Comparison of ENCODE assay signal across 1 cellular context in genomic region chr11:69157156-69157821, GRCh38.
TF ChIP-seq lines count a peak whose summit lies in the region.

No MANE protein-coding gene starts in this region.

TF ChIP-seq in HepG2, 621 proteins besides CTCF, POLR2A, EP300 and RAD21 (continued from another document and continues in another):
- TF ChIP-seq STAT6 (CRISPR knock-in tag; IDR thresholded peaks at IDR 0.05; ENCODE audit: borderline replicate concordance) (no peak), ZNF709 (CRISPR knock-in tag; IDR thresholded peaks at IDR 0.05) (no peak), GPBP1L1 (CRISPR knock-in tag; IDR thresholded peaks at IDR 0.05) (no peak), IRF2 (CRISPR knock-in tag; IDR thresholded peaks at IDR 0.05) (no peak), ARID4A (CRISPR knock-in tag; IDR thresholded peaks at IDR 0.05; ENCODE audit: borderline replicate concordance) (no peak; the same call in 1 of the 2 replicates), ZNF431 (CRISPR knock-in tag; IDR thresholded peaks at IDR 0.05; ENCODE audit: borderline replicate concordance, low read depth) (0 out of 2 replicates have a peak, but pooled peaks have one; percentile 39), ZFP36L1 (CRISPR knock-in tag; IDR thresholded peaks at IDR 0.05) (no peak), NFE2L1 (CRISPR knock-in tag; IDR thresholded peaks at IDR 0.05; ENCODE audit: borderline replicate concordance) (no peak), ZNF776 (CRISPR knock-in tag; IDR thresholded peaks at IDR 0.05) (no peak), ZBTB46 (CRISPR knock-in tag; IDR thresholded peaks at IDR 0.05; ENCODE audit: borderline replicate concordance) (no peak), ZMAT3 (CRISPR knock-in tag; conservative IDR thresholded peaks at IDR 0.05) (no peak; the same call in 1 of the 2 replicates), SRSF4 (IDR thresholded peaks at IDR 0.05; ENCODE audit: low read depth, low read length, poor library complexity, severe bottlenecking) (no peak), ISX (CRISPR knock-in tag; conservative IDR thresholded peaks at IDR 0.05) (no peak), PITX1 (CRISPR knock-in tag; IDR thresholded peaks at IDR 0.05) (no peak), TBL1XR1 (IDR thresholded peaks at IDR 0.05; ENCODE audit: borderline replicate concordance, low read length, partially characterized antibody) (no peak), NFATC3 (CRISPR knock-in tag; IDR thresholded peaks at IDR 0.05) (no peak), NFE2L2 (IDR thresholded peaks at IDR 0.05; ENCODE audit: low read length) (no peak), PRDM10 (CRISPR knock-in tag; IDR thresholded peaks at IDR 0.05; ENCODE audit: low read depth) (no peak), ZNF605 (CRISPR knock-in tag; IDR thresholded peaks at IDR 0.05) (no peak), ZNF121 (CRISPR knock-in tag; IDR thresholded peaks at IDR 0.05) (no peak), ZNF547 (CRISPR knock-in tag; IDR thresholded peaks at IDR 0.05) (no peak), ZNF101 (CRISPR knock-in tag; IDR thresholded peaks at IDR 0.05; ENCODE audit: borderline replicate concordance, low read depth) (no peak), RBAK (CRISPR knock-in tag; IDR thresholded peaks at IDR 0.05) (no peak), HNF1B (CRISPR knock-in tag; IDR thresholded peaks at IDR 0.05) (no peak), GABPA (IDR thresholded peaks at IDR 0.05; ENCODE audit: low read depth, low read length) (no peak), GABPA (CRISPR knock-in tag; IDR thresholded peaks at IDR 0.05; ENCODE audit: low read depth) (no peak), DMAP1 (CRISPR knock-in tag; IDR thresholded peaks at IDR 0.05) (no peak), SP2 (CRISPR knock-in tag; IDR thresholded peaks at IDR 0.05) (no peak), HMG20B (CRISPR knock-in tag; conservative IDR thresholded peaks at IDR 0.05) (no peak), ZMYM2 (CRISPR knock-in tag; IDR thresholded peaks at IDR 0.05) (no peak), ZNF570 (CRISPR knock-in tag; IDR thresholded peaks at IDR 0.05; ENCODE audit: borderline replicate concordance) (no peak), PHF20 (CRISPR knock-in tag; IDR thresholded peaks at IDR 0.05) (no peak), ZNF597 (CRISPR knock-in tag; IDR thresholded peaks at IDR 0.05) (no peak), ZBTB44 (CRISPR knock-in tag; IDR thresholded peaks at IDR 0.05) (no peak), ZNF577 (CRISPR knock-in tag; IDR thresholded peaks at IDR 0.05; ENCODE audit: borderline replicate concordance, low read depth) (no peak), ZIK1 (CRISPR knock-in tag; IDR thresholded peaks at IDR 0.05; ENCODE audit: borderline replicate concordance, low read depth) (0 out of 2 replicates have a peak, but pooled peaks have one; percentile 21), PAXIP1 (CRISPR knock-in tag; conservative IDR thresholded peaks at IDR 0.05) (peak; percentile 68), GATA4 (IDR thresholded peaks at IDR 0.05; ENCODE audit: borderline replicate concordance, low read depth) (no peak), ZNF292 (CRISPR knock-in tag; IDR thresholded peaks at IDR 0.05; ENCODE audit: borderline replicate concordance, low read depth) (no peak), NR2F2 (IDR thresholded peaks at IDR 0.05; ENCODE audit: borderline replicate concordance, low read depth) (0 out of 2 replicates have a peak, but pooled peaks have one; percentile 32)
